10 cellular contexts compared by ENCODE assay signal in the genomic region with DNA sequence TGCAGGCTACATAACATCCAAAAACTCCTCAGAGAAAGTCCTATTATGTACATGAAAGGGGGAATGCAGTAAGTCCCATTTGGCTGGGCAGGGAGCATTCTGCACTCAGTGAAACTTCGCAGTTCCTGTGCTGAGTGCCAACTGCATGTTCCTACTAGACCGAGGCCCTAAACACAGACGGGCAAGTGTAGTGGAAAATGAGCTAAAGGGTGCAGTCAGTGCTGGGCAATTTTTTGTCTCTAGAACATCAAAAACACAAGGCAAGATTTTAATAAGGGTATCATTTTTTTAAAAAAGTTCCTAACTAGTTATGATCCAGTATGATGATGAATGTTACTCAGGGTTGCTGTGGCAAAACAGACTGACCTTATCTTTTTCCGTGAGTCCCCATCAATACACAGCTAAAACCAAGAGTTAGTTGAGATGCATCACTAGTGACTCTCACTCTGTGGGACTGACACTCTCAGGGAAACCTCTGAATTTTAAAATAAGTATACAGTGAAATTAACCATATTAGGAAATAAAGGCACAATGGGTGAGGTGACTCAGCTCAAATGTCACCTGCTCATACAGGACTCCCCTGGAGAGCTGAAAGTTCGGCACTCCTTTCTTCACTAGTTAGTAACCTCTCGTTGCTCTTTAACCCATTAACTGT.
DNase-seq lines count a peak whose midpoint lies in the region; ATAC-seq and TF ChIP-seq lines count a peak whose summit lies in the region.
"Had no signal": no experiment of that assay in that cellular context is flagged by ENCODE, and none has a peak within 500 bp of the region (broad histone marks: within the 10 kb centered on the region; RNA-seq: fewer than 3 reads in every experiment).

No MANE protein-coding gene starts in this region.

- H3K36me3 Mint-ChIP-seq in CD4-positive, alpha-beta T cell (ENCODE audit: low read depth): peaks cover 7% of the 10 kb centered on the region

- intact Hi-C loops in CD4-positive, alpha-beta T cell (cut with DNase I, micrococcal nuclease): no loop called here

- H3K18ac ChIP-seq in mesenchymal stem cell (ENCODE audit: low read depth in 1 of 2, low read length in 2 of 2): no peak overlapping the region

- no peak for DNase-seq in CD4-positive, alpha-beta T cell
- DNase-seq in adipocyte (ENCODE audit: low read depth): no peak
- DNase-seq in mesenchymal stem cell: no peak
- no peak for DNase-seq in 8988T
- DNase-seq in DMS79 treated with DMSO at 0.1 percent for 48 hours (lab: John Stamatoyannopoulos, UW): no peak
- DNase-seq in NCI-H1694 treated with DMSO at 0.1 percent for 48 hours (lab: John Stamatoyannopoulos, UW): no peak
- DNase-seq: activated effector memory CD4-positive, alpha-beta T cell treated with anti-CD3 and anti-CD28 coated beads, Interleukin-2, amount 50 U/mL, for 16 hours; NCI-H1930 had no signal

- no peaks in the 10 kb centered on the region for H3K27me3 ChIP-seq in CD4-positive, alpha-beta T cell (ENCODE audit: control insufficient read depth, insufficient read depth, low read length)
- H3K27me3 ChIP-seq in adipocyte (replicated peaks; ENCODE audit: control insufficient read depth, insufficient read depth, low read length) (no peaks in the 10 kb centered on the region), mesenchymal stem cell (ENCODE audit: control insufficient read depth in 1 of 2, insufficient read depth in 1 of 2, low read length in 2 of 2) (no peaks in the 10 kb centered on the region)

- H2AK5ac ChIP-seq in mesenchymal stem cell (ENCODE audit: low read length, severe bottlenecking): no peak overlapping the region

- H3K23ac ChIP-seq in mesenchymal stem cell (ENCODE audit: low read length in 2 of 2): no peak overlapping the region

- peak overlapping the region; percentile 22 for H3K27ac Mint-ChIP-seq in CD4-positive, alpha-beta T cell

- ATAC-seq in CD4-positive, alpha-beta T cell (ENCODE audit: poor library complexity): no peak
- ATAC-seq in GM21825 (IDR thresholded peaks at IDR 0.05; ENCODE audit: unreplicated experiment) (peak; percentile 25), GM21786 (IDR thresholded peaks at IDR 0.05; ENCODE audit: unreplicated experiment) (no peak)

- no peak overlapping the region for H2BK5ac ChIP-seq in mesenchymal stem cell (ENCODE audit: low read depth, low read length, poor library complexity, severe bottlenecking)

- H4K8ac ChIP-seq in mesenchymal stem cell (ENCODE audit: low read length): no peak overlapping the region

- no peak overlapping the region for H3K27ac ChIP-seq in CD4-positive, alpha-beta T cell (ENCODE audit: low read depth, low read length)
- H3K27ac ChIP-seq in mesenchymal stem cell (ENCODE audit: low read length, poor library complexity, severe bottlenecking): no peak overlapping the region

- H4K91ac ChIP-seq in mesenchymal stem cell (ENCODE audit: low read length): no peak overlapping the region

- H3K9ac ChIP-seq in adipocyte (ENCODE audit: low read length) (peak overlapping the region; percentile 0), mesenchymal stem cell (ENCODE audit: low read length) (peak overlapping the region; percentile 12)

- H3K14ac ChIP-seq in mesenchymal stem cell (ENCODE audit: low read length in 2 of 2): no peak overlapping the region

- H3K79me1 ChIP-seq in mesenchymal stem cell (replicated peaks; ENCODE audit: low read length, poor library complexity, severe bottlenecking): no peaks in the 10 kb centered on the region

- no peak overlapping the region for H2AFZ ChIP-seq in mesenchymal stem cell (ENCODE audit: low read depth, low read length)

- H3K4me1 Mint-ChIP-seq in CD4-positive, alpha-beta T cell (ENCODE audit: low read depth): peaks cover 9% of the 10 kb centered on the region

- H3K4me1 ChIP-seq in adipocyte (ENCODE audit: control insufficient read depth, insufficient read depth, low read length): peaks cover 36% of the 10 kb centered on the region
- H3K4me1 ChIP-seq in mesenchymal stem cell (ENCODE audit: control insufficient read depth, insufficient read depth, low read depth, low read length): peaks cover 6% of the 10 kb centered on the region

- CTCF ChIA-PET in CD4-positive, alpha-beta T cell (lab: Charles Lee): interaction anchor here (1.2 kb wide), 1 partner anchor 99 kb away, joined by 3 read pairs; no protein-coding TSS in a partner anchor

- no peak overlapping the region for H3K4me3 Mint-ChIP-seq in CD4-positive, alpha-beta T cell

- no peak overlapping the region for H2BK15ac ChIP-seq in mesenchymal stem cell (ENCODE audit: low read depth, poor library complexity, severe bottlenecking)

- H3K27me3 Mint-ChIP-seq in CD4-positive, alpha-beta T cell: no peaks in the 10 kb centered on the region

- no peaks in the 10 kb centered on the region for H3K9me3 Mint-ChIP-seq in CD4-positive, alpha-beta T cell

- no peak overlapping the region for H2BK12ac ChIP-seq in mesenchymal stem cell (ENCODE audit: low read length in 2 of 2)

- H3K4ac ChIP-seq in mesenchymal stem cell (ENCODE audit: low read depth in 1 of 2, low read length in 2 of 2): no peak overlapping the region

- H2BK120ac ChIP-seq in mesenchymal stem cell (ENCODE audit: low read depth, low read length): no peak overlapping the region

- no peak for TF ChIP-seq CTCF in CD4-positive, alpha-beta T cell (IDR thresholded peaks at IDR 0.05)

- no peaks in the 10 kb centered on the region for H3K9me3 ChIP-seq in CD4-positive, alpha-beta T cell (ENCODE audit: control insufficient read depth, low read length)
- H3K9me3 ChIP-seq in adipocyte (ENCODE audit: control insufficient read depth, low read length) (no peaks in the 10 kb centered on the region), mesenchymal stem cell (ENCODE audit: control insufficient read depth, low read length) (no peaks in the 10 kb centered on the region)

- no peak overlapping the region for H3K4me3 ChIP-seq in adipocyte (ENCODE audit: low read length)
- no peak overlapping the region for H3K4me3 ChIP-seq in mesenchymal stem cell (ENCODE audit: insufficient read depth in 1 of 2, low read depth in 1 of 2, low read length in 2 of 2)

- no peak overlapping the region for H3K4me2 ChIP-seq in mesenchymal stem cell (ENCODE audit: low read length, poor library complexity, severe bottlenecking)

- no peaks in the 10 kb centered on the region for H3K36me3 ChIP-seq in adipocyte (ENCODE audit: control insufficient read depth, insufficient read depth, low read length, severe bottlenecking)
- H3K36me3 ChIP-seq in mesenchymal stem cell (ENCODE audit: control insufficient read depth in 1 of 2, insufficient read depth in 2 of 2, low read depth in 1 of 2, low read length in 2 of 2): peaks cover 0 to 61% of the 10 kb centered on the region in 2 experiments

- WGBS in mesenchymal stem cell: 87% methylated on average over 6 of the region's 6 CpGs

- POLR2A ChIA-PET in CD4-positive, alpha-beta T cell (lab: Charles Lee): no interaction called here
